ENCODE assay signal across 13 cellular contexts in genomic region chr19:16096281-16096855, GRCh38. TPM values are rescaled to one million over a fixed set of nuclear protein-coding genes. Genes with fewer than 3 reads are reported as not detected.
DNase-seq lines count a peak whose midpoint lies in the region; ATAC-seq, FAIRE-seq and TF ChIP-seq lines count a peak whose summit lies in the region.
"Had no signal": no experiment of that assay in that cellular context is flagged by ENCODE, and none has a peak within 500 bp of the region (broad histone marks: within the 10 kb centered on the region; RNA-seq: fewer than 3 reads in every experiment).

No MANE protein-coding gene starts in this region.

- CTCF ChIA-PET in HepG2 (lab: Yijun Ruan, JAX; ENCODE audit: low intra/inter-chr PET ratio, low total read pairs) = no interaction called here

- TF ChIP-seq EP300 in HepG2 (IDR thresholded peaks at IDR 0.05; ENCODE audit: low read depth in 2 of 2, low read length in 2 of 2) (no peak), HepG2 (CRISPR knock-in tag; IDR thresholded peaks at IDR 0.05; ENCODE audit: borderline replicate concordance) (no peak)

- H3K9me3 ChIP-seq in HepG2 (ENCODE audit: low read length) (no peaks in the 10 kb centered on the region), tibial artery (no peaks in the 10 kb centered on the region)
- H3K9me3 ChIP-seq: heart left ventricle had no signal

- intact Hi-C loops in activated T-helper 2 cell treated with anti-CD3 and anti-CD28 coated beads, Interferon-gamma antibody, Interleukin-2, Interleukin-4, amounts not matched to agents 10 μg/mL and 5 μg/mL and 100 μg/mL, durations not matched to agents 14 hours and 24 hours and 36 hours (cut with micrococcal nuclease) = no loop called here
- intact Hi-C loops in HepG2 (cut with micrococcal nuclease; ENCODE audit: unreplicated experiment) = no loop called here
- intact Hi-C loops in tibial artery (cut with DNase I; ENCODE audit: low total_unique reads) = no loop called here

- ATAC-seq in HepG2 (no peak), HG03442 (IDR thresholded peaks at IDR 0.05; ENCODE audit: unreplicated experiment) (no peak), GM18867 (IDR thresholded peaks at IDR 0.05; ENCODE audit: unreplicated experiment) (no peak), HG03469 (IDR thresholded peaks at IDR 0.05; ENCODE audit: unreplicated experiment) (no peak)

- H3K27me3 ChIP-seq in HepG2 (ENCODE audit: control insufficient read depth in 1 of 2, insufficient read depth in 2 of 2, low read length in 2 of 2) (no peaks in the 10 kb centered on the region), tibial artery (no peaks in the 10 kb centered on the region)
- H3K27me3 ChIP-seq: heart left ventricle had no signal

- no peak overlapping the region for H3K4me3 Mint-ChIP-seq in activated T-cell treated with anti-CD3 and anti-CD28 coated beads, Interleukin-2, amount 50 U/mL, for 24 hours
- H3K4me3 Mint-ChIP-seq in activated T-helper 2 cell treated with anti-CD3 and anti-CD28 coated beads, Interferon-gamma antibody, Interleukin-2, Interleukin-4, amounts not matched to agents 10 μg/mL and 5 μg/mL and 100 μg/mL, durations not matched to agents 14 hours and 24 hours and 36 hours (ENCODE audit: low read depth) = no peak overlapping the region

- no peak for FAIRE-seq in HepG2 (lab: Jason Lieb, UNC)
- FAIRE-seq: colon, H54 had no signal

- peaks cover 34% of the 10 kb centered on the region for H3K4me1 Mint-ChIP-seq in activated T-cell treated with anti-CD3 and anti-CD28 coated beads, Interleukin-2, amount 50 U/mL, for 24 hours (ENCODE audit: low read depth)
- peaks cover 33% of the 10 kb centered on the region for H3K4me1 Mint-ChIP-seq in activated T-helper 2 cell treated with anti-CD3 and anti-CD28 coated beads, Interferon-gamma antibody, Interleukin-2, Interleukin-4, amounts not matched to agents 10 μg/mL and 5 μg/mL and 100 μg/mL, durations not matched to agents 14 hours and 24 hours and 36 hours (ENCODE audit: low read depth)

- no peak for TF ChIP-seq CTCF in HepG2 (CRISPR knock-in tag; IDR thresholded peaks at IDR 0.05)
- no peak for TF ChIP-seq CTCF in tibial artery (IDR thresholded peaks at IDR 0.05)

- H3K36me3 Mint-ChIP-seq in activated T-cell treated with anti-CD3 and anti-CD28 coated beads, Interleukin-2, amount 50 U/mL, for 24 hours (ENCODE audit: low read depth) = peaks cover 96% of the 10 kb centered on the region
- H3K36me3 Mint-ChIP-seq in activated T-helper 2 cell treated with anti-CD3 and anti-CD28 coated beads, Interferon-gamma antibody, Interleukin-2, Interleukin-4, amounts not matched to agents 10 μg/mL and 5 μg/mL and 100 μg/mL, durations not matched to agents 14 hours and 24 hours and 36 hours (ENCODE audit: low read depth) = peaks cover 89% of the 10 kb centered on the region

- no peak overlapping the region for H3K4me3 ChIP-seq in HepG2 (replicated peaks in 1 of 3; ENCODE audit: insufficient read depth in 1 of 3, low read depth in 2 of 3, low read length in 3 of 3)
- no peak overlapping the region for H3K4me3 ChIP-seq in tibial artery
- H3K4me3 ChIP-seq: heart left ventricle had no signal

- no peak overlapping the region for H3K4me2 ChIP-seq in HepG2 (ENCODE audit: low read depth, low read length)

- POLR2A ChIA-PET in HepG2 (lab: Yijun Ruan, JAX) = interaction anchor here (0.9 to 4.3 kb wide), 3 partner anchors 10 to 19 kb away, joined by 3 to 31 read pairs (median 11); partner anchors contain the start of genes RAB8A and TPM4

- DNase-seq in activated T-cell treated with anti-CD3 and anti-CD28 coated beads, Interleukin-2, amount 50 U/mL, for 24 hours = no peak
- no peak for DNase-seq in activated T-cell treated with anti-CD3 and anti-CD28 coated beads for 4 hours
- DNase-seq in activated T-helper 2 cell treated with anti-CD3 and anti-CD28 coated beads, Interferon-gamma antibody, Interleukin-2, Interleukin-4, amounts not matched to agents 10 μg/mL and 5 μg/mL and 100 μg/mL, durations not matched to agents 14 hours and 24 hours and 36 hours (ENCODE audit: low spot score) = no peak
- no peak for DNase-seq in HepG2 (ENCODE audit: low spot score)
- no peak for DNase-seq in tibial artery
- DNase-seq: heart left ventricle; NCI-H510A treated with DMSO at 0.1 percent for 48 hours; stimulated activated naive CD8-positive, alpha-beta T cell treated with anti-CD3 and anti-CD28 coated beads, Interleukin-15, amount 100 ng/mL, for 72 hours had no signal

- peaks cover 77% of the 10 kb centered on the region for H3K4me1 ChIP-seq in HepG2 (ENCODE audit: insufficient read depth, low read length)
- peaks cover 0 to 39% (median 18%) of the 10 kb centered on the region in 4 donors for H3K4me1 ChIP-seq in tibial artery

- H2AFZ ChIP-seq in HepG2 (ENCODE audit: low read length) = no peak overlapping the region

- in situ Hi-C loops in HepG2 (cut with HindIII; ENCODE audit: extremely low pct_ligation_motif_present, low pct_unique_long_range_greater_than_20kb) = no loop called here

- no peaks in the 10 kb centered on the region for H3K27me3 Mint-ChIP-seq in activated T-cell treated with anti-CD3 and anti-CD28 coated beads, Interleukin-2, amount 50 U/mL, for 24 hours
- H3K27me3 Mint-ChIP-seq in activated T-helper 2 cell treated with anti-CD3 and anti-CD28 coated beads, Interferon-gamma antibody, Interleukin-2, Interleukin-4, amounts not matched to agents 10 μg/mL and 5 μg/mL and 100 μg/mL, durations not matched to agents 14 hours and 24 hours and 36 hours (ENCODE audit: low read depth) = no peaks in the 10 kb centered on the region
- H3K27me3 Mint-ChIP-seq: stimulated activated naive CD8-positive, alpha-beta T cell treated with anti-CD3 and anti-CD28 coated beads, Interleukin-15, amount 100 ng/mL, for 72 hours had no signal

- TF ChIP-seq RAD21 in HepG2 (CRISPR knock-in tag; IDR thresholded peaks at IDR 0.05) = no peak

- WGBS in HepG2 (ENCODE audit: low lambda C conversion rate) = 96% methylated on average over 10 of the region's 10 CpGs

- no peaks in the 10 kb centered on the region for H3K79me2 ChIP-seq in HepG2 (ENCODE audit: insufficient read depth, low read length)

- TF ChIP-seq POLR2A in HepG2 (IDR thresholded peaks at IDR 0.05; ENCODE audit: insufficient read depth in 1 of 2, low read depth in 2 of 2, low read length in 2 of 2) = no peak

- peak overlapping the region; percentile 40 for H3K27ac ChIP-seq in HepG2 (ENCODE audit: extremely low read length, insufficient read depth, low read length)
- peak overlapping the region; percentile 24 to 61 for H3K27ac ChIP-seq in tibial artery

- H3K27ac Mint-ChIP-seq in activated T-cell treated with anti-CD3 and anti-CD28 coated beads, Interleukin-2, amount 50 U/mL, for 24 hours = peak overlapping the region; percentile 85
- peak overlapping the region; percentile 70 for H3K27ac Mint-ChIP-seq in activated T-helper 2 cell treated with anti-CD3 and anti-CD28 coated beads, Interferon-gamma antibody, Interleukin-2, Interleukin-4, amounts not matched to agents 10 μg/mL and 5 μg/mL and 100 μg/mL, durations not matched to agents 14 hours and 24 hours and 36 hours

- H3K36me3 ChIP-seq in HepG2 (replicated peaks in 1 of 2; ENCODE audit: control insufficient read depth in 1 of 2, insufficient read depth in 2 of 2, low read length in 2 of 2) = peaks cover 21 to 55% of the 10 kb centered on the region in 2 experiments
- H3K36me3 ChIP-seq in tibial artery = peaks cover 97 to 100% (median 99%) of the 10 kb centered on the region in 3 donors

- BruUV-seq in HepG2 (replicated peaks; lab: Mats Ljungman, UMichigan) = no TSS peak

- H3K9me3 Mint-ChIP-seq in activated T-cell treated with anti-CD3 and anti-CD28 coated beads, Interleukin-2, amount 50 U/mL, for 24 hours = no peaks in the 10 kb centered on the region
- H3K9me3 Mint-ChIP-seq in activated T-helper 2 cell treated with anti-CD3 and anti-CD28 coated beads, Interferon-gamma antibody, Interleukin-2, Interleukin-4, amounts not matched to agents 10 μg/mL and 5 μg/mL and 100 μg/mL, durations not matched to agents 14 hours and 24 hours and 36 hours = no peaks in the 10 kb centered on the region
- H3K9me3 Mint-ChIP-seq: stimulated activated naive CD8-positive, alpha-beta T cell treated with anti-CD3 and anti-CD28 coated beads, Interleukin-15, amount 100 ng/mL, for 72 hours had no signal

- H4K20me1 ChIP-seq in HepG2 (ENCODE audit: insufficient read depth, low read length) = no peaks in the 10 kb centered on the region

- no peak overlapping the region for H3K9ac ChIP-seq in HepG2 (ENCODE audit: insufficient read depth, low read depth, low read length)

RNA-seq across cellular contexts. Expression of gene RAB8A, which starts 15.3 kb away (rescaled TPM):
- total RNA-seq in activated T-helper 2 cell treated with anti-CD3 and anti-CD28 coated beads, Interferon-gamma antibody, Interleukin-2, Interleukin-4, amounts not matched to agents 10 μg/mL and 5 μg/mL and 100 μg/mL, durations not matched to agents 14 hours and 24 hours and 36 hours = 256 and 261 TPM in 2 replicates
- total RNA-seq in HepG2 (2016; rRNA removed; fragmentation: Illumina TruSeq; extraction: Trizol) = 44.8 and 45.0 TPM in 2 replicates
- total RNA-seq in HepG2 (2016; cell fraction: cytosol; rRNA removed; fragmentation: Illumina TruSeq; extraction: Trizol; ENCODE audit: low read depth) = 12.2 and 13.0 TPM in 2 replicates
- total RNA-seq in HepG2 (2016; cell fraction: insoluble cytoplasmic fraction; rRNA removed; fragmentation: Illumina TruSeq; extraction: Trizol) = 42.2 and 46.8 TPM in 2 replicates
- total RNA-seq in HepG2 (2016; cell fraction: membrane; rRNA removed; fragmentation: Illumina TruSeq; extraction: Trizol) = 26.3 and 29.3 TPM in 2 replicates
- 27.3 and 27.8 TPM in 2 replicates for total RNA-seq in HepG2 (2016; cell fraction: nucleus; rRNA removed; fragmentation: Illumina TruSeq; extraction: Trizol)
- 36.7 and 37.0 TPM in 2 replicates for polyA plus RNA-seq in HepG2 (2011; rRNA removed)
- 37.0 and 45.8 TPM in 2 replicates for polyA plus RNA-seq in HepG2 (2011; cell fraction: cytosol; rRNA removed)
- 18.8 and 19.5 TPM in 2 replicates for polyA plus RNA-seq in HepG2 (2011; cell fraction: nucleus; rRNA removed)
- 25.7 and 50.6 TPM in 2 replicates for polyA plus RNA-seq in HepG2 (2012)
- polyA plus RNA-seq in HepG2 (2016; cell fraction: cytosol; fragmentation: Illumina TruSeq; extraction: Trizol; ENCODE audit: low read depth) = 9.1 and 10.9 TPM in 2 replicates
- 58.6 and 65.5 TPM in 2 replicates for polyA plus RNA-seq in HepG2 (2016; cell fraction: insoluble cytoplasmic fraction; fragmentation: Illumina TruSeq; extraction: Trizol; ENCODE audit: low read depth)
- 18.8 and 20.6 TPM in 2 replicates for polyA plus RNA-seq in HepG2 (2016; cell fraction: membrane; fragmentation: Illumina TruSeq; extraction: Trizol; ENCODE audit: low read depth)
- 51.5 and 63.5 TPM in 2 replicates for polyA plus RNA-seq in HepG2 (2016; cell fraction: nucleus; fragmentation: Illumina TruSeq; extraction: Trizol; ENCODE audit: insufficient read depth, low read depth)
- 59.4 and 156 TPM in 2 replicates for polyA minus RNA-seq in HepG2 (2011; rRNA and poly(A)+ RNA removed; ENCODE audit: low replicate concordance)
- 50.6 TPM in 2 replicates for polyA minus RNA-seq in HepG2 (2011; cell fraction: cytosol; rRNA and poly(A)+ RNA removed)
- polyA minus RNA-seq in HepG2 (2011; cell fraction: nucleus; rRNA and poly(A)+ RNA removed) = 60.1 and 69.0 TPM in 2 replicates

RNA-seq across cellular contexts. Expression of gene TPM4, which starts 20.1 kb away (rescaled TPM):
- 507 and 520 TPM in 2 replicates for total RNA-seq in activated T-helper 2 cell treated with anti-CD3 and anti-CD28 coated beads, Interferon-gamma antibody, Interleukin-2, Interleukin-4, amounts not matched to agents 10 μg/mL and 5 μg/mL and 100 μg/mL, durations not matched to agents 14 hours and 24 hours and 36 hours
- 180 and 226 TPM in 2 replicates for total RNA-seq in HepG2 (2016; rRNA removed; fragmentation: Illumina TruSeq; extraction: Trizol)
- total RNA-seq in HepG2 (2016; cell fraction: cytosol; rRNA removed; fragmentation: Illumina TruSeq; extraction: Trizol; ENCODE audit: low read depth) = 81.5 and 84.8 TPM in 2 replicates
- 186 and 214 TPM in 2 replicates for total RNA-seq in HepG2 (2016; cell fraction: insoluble cytoplasmic fraction; rRNA removed; fragmentation: Illumina TruSeq; extraction: Trizol)
- total RNA-seq in HepG2 (2016; cell fraction: membrane; rRNA removed; fragmentation: Illumina TruSeq; extraction: Trizol) = 194 and 200 TPM in 2 replicates
- 74.9 and 75.0 TPM in 2 replicates for total RNA-seq in HepG2 (2016; cell fraction: nucleus; rRNA removed; fragmentation: Illumina TruSeq; extraction: Trizol)
- 142 and 188 TPM in 2 replicates for polyA plus RNA-seq in HepG2 (2011; rRNA removed)
- polyA plus RNA-seq in HepG2 (2011; cell fraction: cytosol; rRNA removed) = 121 and 146 TPM in 2 replicates
- polyA plus RNA-seq in HepG2 (2011; cell fraction: nucleus; rRNA removed) = 57.4 and 58.9 TPM in 2 replicates
- polyA plus RNA-seq in HepG2 (2012) = 139 and 145 TPM in 2 replicates
- 109 and 119 TPM in 2 replicates for polyA plus RNA-seq in HepG2 (2016; cell fraction: cytosol; fragmentation: Illumina TruSeq; extraction: Trizol; ENCODE audit: low read depth)
- polyA plus RNA-seq in HepG2 (2016; cell fraction: insoluble cytoplasmic fraction; fragmentation: Illumina TruSeq; extraction: Trizol; ENCODE audit: low read depth) = 311 and 323 TPM in 2 replicates
- 206 and 209 TPM in 2 replicates for polyA plus RNA-seq in HepG2 (2016; cell fraction: membrane; fragmentation: Illumina TruSeq; extraction: Trizol; ENCODE audit: low read depth)
- 143 and 149 TPM in 2 replicates for polyA plus RNA-seq in HepG2 (2016; cell fraction: nucleus; fragmentation: Illumina TruSeq; extraction: Trizol; ENCODE audit: insufficient read depth, low read depth)
- polyA minus RNA-seq in HepG2 (2011; rRNA and poly(A)+ RNA removed; ENCODE audit: low replicate concordance) = 72.8 and 124 TPM in 2 replicates
- 91.4 and 93.5 TPM in 2 replicates for polyA minus RNA-seq in HepG2 (2011; cell fraction: cytosol; rRNA and poly(A)+ RNA removed)
- 76.0 and 77.5 TPM in 2 replicates for polyA minus RNA-seq in HepG2 (2011; cell fraction: nucleus; rRNA and poly(A)+ RNA removed)

RNA-seq across cellular contexts. Expression of gene HSH2D, which starts 47.1 kb away (rescaled TPM):
- total RNA-seq in activated T-helper 2 cell treated with anti-CD3 and anti-CD28 coated beads, Interferon-gamma antibody, Interleukin-2, Interleukin-4, amounts not matched to agents 10 μg/mL and 5 μg/mL and 100 μg/mL, durations not matched to agents 14 hours and 24 hours and 36 hours = 42.3 and 43.5 TPM in 2 replicates
- 0.53 and 0.69 TPM in 2 replicates for total RNA-seq in HepG2 (2016; rRNA removed; fragmentation: Illumina TruSeq; extraction: Trizol)
- 0.20 and 0.71 TPM in 2 replicates for total RNA-seq in HepG2 (2016; cell fraction: cytosol; rRNA removed; fragmentation: Illumina TruSeq; extraction: Trizol; ENCODE audit: low read depth)
- 0.68 and 0.91 TPM in 2 replicates for total RNA-seq in HepG2 (2016; cell fraction: insoluble cytoplasmic fraction; rRNA removed; fragmentation: Illumina TruSeq; extraction: Trizol)
- 0.45 and 0.53 TPM in 2 replicates for total RNA-seq in HepG2 (2016; cell fraction: membrane; rRNA removed; fragmentation: Illumina TruSeq; extraction: Trizol)
- 0.75 and 1.1 TPM in 2 replicates for total RNA-seq in HepG2 (2016; cell fraction: nucleus; rRNA removed; fragmentation: Illumina TruSeq; extraction: Trizol)
- polyA plus RNA-seq in HepG2 (2011; rRNA removed) = 3.2 and 6.3 TPM in 2 replicates
- 2.3 and 3.1 TPM in 2 replicates for polyA plus RNA-seq in HepG2 (2011; cell fraction: cytosol; rRNA removed)
- polyA plus RNA-seq in HepG2 (2011; cell fraction: nucleus; rRNA removed) = 7.6 and 12.6 TPM in 2 replicates
- 3.5 and 3.7 TPM in 2 replicates for polyA plus RNA-seq in HepG2 (2012)
- polyA plus RNA-seq in HepG2 (2016; cell fraction: cytosol; fragmentation: Illumina TruSeq; extraction: Trizol; ENCODE audit: low read depth) = 0.08 and 0.27 TPM in 2 replicates
- 0.67 and 0.85 TPM in 2 replicates for polyA plus RNA-seq in HepG2 (2016; cell fraction: insoluble cytoplasmic fraction; fragmentation: Illumina TruSeq; extraction: Trizol; ENCODE audit: low read depth)
- 0.26 and 0.30 TPM in 2 replicates for polyA plus RNA-seq in HepG2 (2016; cell fraction: membrane; fragmentation: Illumina TruSeq; extraction: Trizol; ENCODE audit: low read depth)
- polyA plus RNA-seq in HepG2 (2016; cell fraction: nucleus; fragmentation: Illumina TruSeq; extraction: Trizol; ENCODE audit: insufficient read depth, low read depth) = 1.6 and 2.8 TPM in 2 replicates
- 1.1 and 1.3 TPM in 2 replicates for polyA minus RNA-seq in HepG2 (2011; rRNA and poly(A)+ RNA removed; ENCODE audit: low replicate concordance)
- 0.70 and 1.5 TPM in 2 replicates for polyA minus RNA-seq in HepG2 (2011; cell fraction: cytosol; rRNA and poly(A)+ RNA removed)
- polyA minus RNA-seq in HepG2 (2011; cell fraction: nucleus; rRNA and poly(A)+ RNA removed) = 2.4 and 4.8 TPM in 2 replicates

Comparison
In these comparisons a context has a peak if more than half of its experiments do, and no peak if none do; other contexts are left out.
1. RNA of gene HSH2D, which starts 47.1 kb away (total RNA-seq): 42.3 to 43.5 TPM in activated T-helper 2 cell treated with anti-CD3 and anti-CD28 coated beads, Interferon-gamma antibody, Interleukin-2, Interleukin-4, amounts not matched to agents 10 μg/mL and 5 μg/mL and 100 μg/mL, durations not matched to agents 14 hours and 24 hours and 36 hours; 0.20 to 1.1 TPM in HepG2; every median in the first group is over 10 times any median in the second.